Comparison of ENCODE assay signal across 1 cellular context in genomic region chr19:4386038-4386782, GRCh38.
A peak's percentile ranks its signal among the peaks of the same experiment; 100 is the strongest.
TF ChIP-seq lines count a peak whose summit lies in the region.

No MANE protein-coding gene starts in this region.

TF ChIP-seq in HepG2, 621 proteins besides CTCF, POLR2A, EP300 and RAD21:
- TF ChIP-seq ZNF766 (CRISPR knock-in tag; IDR thresholded peaks at IDR 0.05; ENCODE audit: borderline replicate concordance) (no peak), MAFK (conservative IDR thresholded peaks at IDR 0.05 in 1 of 2, IDR thresholded peaks at IDR 0.05 in 1 of 2; ENCODE audit: low read length in 2 of 2) (peak; percentile 62 to 72), MTA3 (CRISPR knock-in tag; IDR thresholded peaks at IDR 0.05) (no peak), MAFF (IDR thresholded peaks at IDR 0.05; ENCODE audit: low read depth, low read length) (peak; percentile 55; the same call in 1 of the 2 replicates), ZNF121 (CRISPR knock-in tag; IDR thresholded peaks at IDR 0.05) (0 out of 2 replicates have a peak, but pooled peaks have one; percentile 51), MXI1 (IDR thresholded peaks at IDR 0.05; ENCODE audit: borderline replicate concordance, low read depth, low read length) (0 out of 3 replicates have a peak, but pooled peaks have one; percentile 21), HNRNPL (IDR thresholded peaks at IDR 0.05; ENCODE audit: low read depth, low read length) (0 out of 2 replicates have a peak, but pooled peaks have one; percentile 64)
